Comparison of ENCODE assay signal across 15 cellular contexts in genomic region chr18:42268793-42269192, GRCh38.
"Had no signal": no experiment of that assay in that cellular context is flagged by ENCODE, and none has a peak within 500 bp of the region (broad histone marks: within the 10 kb centered on the region; RNA-seq: fewer than 3 reads in every experiment).

No MANE protein-coding gene starts in this region.

- H3K9me3 Mint-ChIP-seq: endodermal cell; neural crest cell; stimulated activated naive CD8-positive, alpha-beta T cell treated with anti-CD3 and anti-CD28 coated beads, Interleukin-15, amount 100 ng/mL, for 72 hours had no signal

- H3K36me3 Mint-ChIP-seq: mesothelial cell of epicardium had no signal

- ATAC-seq: body of pancreas; stimulated activated naive CD8-positive, alpha-beta T cell treated with anti-CD3 and anti-CD28 coated beads, Interleukin-15, amount 100 ng/mL, for 72 hours had no signal

- DNase-seq: activated CD4-positive, alpha-beta T cell treated with anti-CD3 and anti-CD28 coated beads for 4 hours; activated naive CD4-positive, alpha-beta T cell treated with anti-CD3 and anti-CD28 coated beads, Interleukin-2, amount 50 U/mL, for 16 hours; adrenal gland; body of pancreas; central memory CD4-positive, alpha-beta T cell; endodermal cell; erythroblast; ovary; stimulated activated CD4-positive, alpha-beta T cell treated with anti-CD3 and anti-CD28 coated beads, Interleukin-15, amount 100 ng/mL, for 24 hours; stimulated activated CD4-positive, alpha-beta T cell treated with anti-CD3 and anti-CD28 coated beads, Interleukin-4, amount 100 ng/mL, for 4 hours; stimulated activated naive CD8-positive, alpha-beta T cell treated with anti-CD3 and anti-CD28 coated beads, Interleukin-15, amount 100 ng/mL, for 72 hours; T1000; testis had no signal

- H3K4me3 Mint-ChIP-seq: endodermal cell; mesothelial cell of epicardium; neural crest cell; stimulated activated naive CD8-positive, alpha-beta T cell treated with anti-CD3 and anti-CD28 coated beads, Interleukin-15, amount 100 ng/mL, for 72 hours had no signal

- H3K4me1 Mint-ChIP-seq: endodermal cell; stimulated activated naive CD8-positive, alpha-beta T cell treated with anti-CD3 and anti-CD28 coated beads, Interleukin-15, amount 100 ng/mL, for 72 hours had no signal

- H3K27me3 Mint-ChIP-seq: stimulated activated naive CD8-positive, alpha-beta T cell treated with anti-CD3 and anti-CD28 coated beads, Interleukin-15, amount 100 ng/mL, for 72 hours had no signal

- H3K27ac Mint-ChIP-seq: endodermal cell; mesothelial cell of epicardium; stimulated activated naive CD8-positive, alpha-beta T cell treated with anti-CD3 and anti-CD28 coated beads, Interleukin-15, amount 100 ng/mL, for 72 hours had no signal
